In the genomic region with DNA sequence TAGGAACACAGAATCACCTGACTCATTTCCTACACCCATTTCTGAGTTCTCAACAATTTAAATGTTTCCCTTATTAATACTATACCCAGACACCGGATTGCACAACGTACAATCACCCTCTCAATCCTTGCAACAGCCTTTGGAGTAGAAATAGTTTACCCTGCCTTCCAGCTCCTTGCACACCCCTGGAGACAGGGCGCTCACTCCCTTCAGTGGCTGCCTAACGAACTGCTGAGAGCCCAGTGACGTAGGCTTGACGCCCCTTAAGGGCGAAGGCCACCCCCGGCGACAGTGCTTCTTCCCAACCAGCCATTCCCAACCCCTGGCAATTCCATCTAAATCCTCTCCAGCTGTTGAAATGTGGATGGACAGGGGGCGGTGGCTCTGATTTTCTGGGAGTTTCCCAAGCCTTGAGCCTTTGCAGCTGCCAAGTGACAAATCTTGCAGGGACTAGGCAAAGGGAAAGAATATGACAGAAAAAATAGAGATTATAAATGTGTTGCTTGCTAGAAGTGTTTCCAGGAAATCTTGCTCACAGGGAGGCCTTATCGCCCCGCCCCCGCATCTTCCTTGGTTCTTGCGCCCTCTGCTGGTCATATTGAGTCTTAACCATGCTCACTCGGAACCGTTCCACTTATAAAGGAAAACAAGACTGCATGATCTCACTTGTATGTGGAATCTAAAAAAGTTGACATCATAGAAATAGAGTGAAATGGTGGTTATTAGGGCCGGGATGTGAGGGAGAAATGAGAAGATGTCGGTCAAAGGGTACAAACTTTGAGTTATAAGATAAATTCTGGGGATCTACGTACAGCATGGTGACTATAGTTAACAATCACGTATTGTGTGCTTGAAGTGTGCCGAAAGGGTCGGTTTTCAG, we compare ENCODE assay signal across 8 cellular contexts. TPM values are rescaled to one million over a fixed set of nuclear protein-coding genes. Genes with fewer than 3 reads are reported as not detected.
DNase-seq lines count a peak whose midpoint lies in the region; ATAC-seq and TF ChIP-seq lines count a peak whose summit lies in the region.

No MANE protein-coding gene starts in this region.

- no peak overlapping the region for H3K4me3 ChIP-seq in HCT116 (replicated peaks in 1 of 2; ENCODE audit: low read depth in 1 of 2, low read length in 2 of 2)

- peak overlapping the region; percentile 52 for H3K4me2 ChIP-seq in HCT116 (ENCODE audit: low read length)

- no peaks in the 10 kb centered on the region for H3K79me2 ChIP-seq in HCT116 (ENCODE audit: insufficient read depth, low read length)

- CTCF ChIA-PET in HCT116 (lab: Charles Lee): interaction anchor here (0.7 to 2.2 kb wide), 9 partner anchors 13 to 281 kb away, joined by 3 to 18 read pairs (median 4); no protein-coding TSS in a partner anchor

- TF ChIP-seq POLR2A in HCT116 (IDR thresholded peaks at IDR 0.05; ENCODE audit: borderline replicate concordance, extremely low read depth, insufficient read depth, insufficient read length): no peak

- H3K9ac ChIP-seq in HCT116 (ENCODE audit: low read length): no peak overlapping the region

- RAD21 ChIA-PET in HCT116 (lab: Charles Lee; ENCODE audit: low non-redundant PET in 1 of 2, low total read pairs in 2 of 2, uncharacterized antibody in 2 of 2, unreplicated experiment in 2 of 2): interaction anchor here (1.0 to 1.5 kb wide), 3 partner anchors 135 to 148 kb away, joined by 3 to 5 read pairs (median 3); no protein-coding TSS in a partner anchor

- TF ChIP-seq CTCF in HCT116 (IDR thresholded peaks at IDR 0.05 in 2 of 3, conservative IDR thresholded peaks at IDR 0.05 in 1 of 3; ENCODE audit: borderline replicate concordance in 1 of 3, insufficient read depth in 1 of 3, low read depth in 2 of 3, low read length in 2 of 3): peak; percentile 68 to 90 (median 89)

- peak; percentile 85 for TF ChIP-seq RAD21 in HCT116 (IDR thresholded peaks at IDR 0.05; ENCODE audit: low read depth)

- POLR2A ChIA-PET in HCT116 (lab: Charles Lee): no interaction called here

- intact Hi-C loops in HCT116 (cut with micrococcal nuclease): loop anchor here (1.0 to 2.0 kb wide), 3 partner anchors 136 to 280 kb away; no protein-coding TSS in a partner anchor

- BruUV-seq in HCT116 (replicated peaks; lab: Mats Ljungman, UMichigan): no TSS peak

- no peak overlapping the region for H3K27ac ChIP-seq in HCT116 (ENCODE audit: low read depth, low read length)
- no peak overlapping the region for H3K27ac ChIP-seq in caudate nucleus (ENCODE audit: low read depth, low read length)

- ATAC-seq in HCT116 (peak; percentile 90), HG02588 (IDR thresholded peaks at IDR 0.05; ENCODE audit: unreplicated experiment) (no peak)
- ATAC-seq in activated CD4-positive, CD25-positive, alpha-beta regulatory T cell treated with anti-CD3 and anti-CD28 coated beads, Interleukin-2, amount 50 U/mL, for 24 hours: peak; percentile 69 to 71

- H3K36me3 ChIP-seq in HCT116 (ENCODE audit: control insufficient read depth in 1 of 2, insufficient read depth in 2 of 2, low read length in 2 of 2): no peaks in the 10 kb centered on the region

- H4K20me1 ChIP-seq in HCT116 (ENCODE audit: insufficient read depth): no peaks in the 10 kb centered on the region

- H3K9me3 ChIP-seq in HCT116 (ENCODE audit: control insufficient read depth in 1 of 2, insufficient read depth in 1 of 2, low read depth in 1 of 2, low read length in 2 of 2): no peaks in the 10 kb centered on the region

- no peaks in the 10 kb centered on the region for H3K27me3 ChIP-seq in HCT116 (ENCODE audit: insufficient read depth, low read length)

- H2AFZ ChIP-seq in HCT116 (ENCODE audit: low read depth, low read length, poor library complexity, severe bottlenecking): peak overlapping the region; percentile 91

- DNase-seq in C1 segment of cervical spinal cord (lab: John Stamatoyannopoulos, UW) (peak in 12 of 14 donors; percentile 3 to 72 (median 42)), HCT116 (ENCODE audit: low read depth, low spot score) (peak; percentile 70), NCI-H226 (peak; percentile 37), caudate nucleus (lab: John Stamatoyannopoulos, UW) (peak in 51 of 61 donors; percentile 9 to 78 (median 37)), kidney tubule cell (ENCODE audit: low spot score) (peak; percentile 73)
- peak; percentile 78 to 83 for DNase-seq in stimulated activated CD4-positive, alpha-beta T cell treated with anti-CD3 and anti-CD28 coated beads, Interleukin-2, amount 100 ng/mL, for 24 hours

- H3K4me1 ChIP-seq in HCT116 (ENCODE audit: control insufficient read depth in 1 of 2, insufficient read depth in 2 of 2, low read length in 2 of 2): peaks cover 0 to 6% of the 10 kb centered on the region in 2 experiments; a peak in 1 of 4 replicates

- H3K9me2 ChIP-seq in HCT116 (ENCODE audit: insufficient read depth): no peaks in the 10 kb centered on the region

TF ChIP-seq in HCT116, 20 proteins besides CTCF, POLR2A, EP300 and RAD21:
- TF ChIP-seq JUND (IDR thresholded peaks at IDR 0.05): no peak
- peak; percentile 38; the same call in 1 of the 2 replicates for TF ChIP-seq CBX3 (IDR thresholded peaks at IDR 0.05; ENCODE audit: low read depth)
- peak; percentile 86 for TF ChIP-seq EGR1 (IDR thresholded peaks at IDR 0.05; ENCODE audit: low read depth)
- TF ChIP-seq SIN3A (IDR thresholded peaks at IDR 0.05; ENCODE audit: low read depth): no peak
- no peak for TF ChIP-seq EZH2 (IDR thresholded peaks at IDR 0.05)
- no peak for TF ChIP-seq ZFX (IDR thresholded peaks at IDR 0.05)
TF ChIP-seq in HCT116: peak in this region for 2.

RNA-seq across cellular contexts. Expression of a gene that starts 7.6 kb away (rescaled TPM):
- total RNA-seq in HCT116 (2021; ENCODE audit: unreplicated experiment): not detected
- polyA plus RNA-seq in HCT116 (2012): 0.04 TPM in 2 replicates
